ENCODE assay signal across 15 cellular contexts in the genomic region with DNA sequence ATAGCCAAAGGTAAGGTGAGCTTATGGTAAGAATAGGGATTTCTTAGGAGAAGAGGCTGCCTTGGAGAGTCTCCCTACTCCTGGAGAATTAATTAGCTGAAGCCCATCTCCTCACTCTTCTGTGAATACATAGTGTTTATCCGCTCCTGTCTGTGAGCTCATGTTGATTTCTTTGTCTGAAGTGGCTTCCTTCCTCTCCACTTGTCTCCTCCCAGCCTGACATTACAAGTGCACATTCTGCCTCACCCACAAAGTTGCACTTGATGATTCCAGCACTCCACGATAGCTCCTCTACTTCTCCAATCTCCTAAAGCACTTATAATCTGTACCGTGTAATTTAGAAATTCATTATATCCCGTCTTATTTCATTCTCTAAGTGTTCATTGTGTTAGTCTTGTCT.
"Had no signal": no experiment of that assay in that cellular context is flagged by ENCODE, and none has a peak within 500 bp of the region (broad histone marks: within the 10 kb centered on the region; RNA-seq: fewer than 3 reads in every experiment).

No MANE protein-coding gene starts in this region.

- H3K27me3 ChIP-seq: ascending aorta, breast epithelium, tibial nerve had no signal

- H3K36me3 ChIP-seq: ascending aorta, breast epithelium, tibial nerve had no signal

- H3K9me3 ChIP-seq: ascending aorta, breast epithelium, tibial nerve had no signal

- DNase-seq: activated naive CD4-positive, alpha-beta T cell treated with anti-CD3 and anti-CD28 coated beads, Interleukin-2, amount 10 ng/mL, durations not matched to agents 7 days and 5 days; head of caudate nucleus; mammary epithelial cell; natural killer cell; nucleus accumbens; small intestine; stimulated activated CD4-positive, alpha-beta T cell treated with anti-CD3 and anti-CD28 coated beads, Interleukin-4, amount 100 ng/mL, for 24 hours; stimulated activated naive CD4-positive, alpha-beta T cell treated with Interleukin-2 at 50 U/mL for 16 hours; substantia nigra had no signal

- FAIRE-seq: frontal cortex, small intestine had no signal

- ATAC-seq: activated T-helper 17 cell treated with anti-CD3 and anti-CD28 coated beads, Interleukin-2, amount 50 U/mL, for 72 hours; natural killer cell had no signal

- H3K4me3 ChIP-seq: ascending aorta, breast epithelium, tibial nerve had no signal

- H3K27ac ChIP-seq: ascending aorta, breast epithelium, epithelial cell of prostate, tibial nerve had no signal

- H3K4me1 ChIP-seq: breast epithelium had no signal
